1 cellular context compared by ENCODE assay signal in the genomic region with DNA sequence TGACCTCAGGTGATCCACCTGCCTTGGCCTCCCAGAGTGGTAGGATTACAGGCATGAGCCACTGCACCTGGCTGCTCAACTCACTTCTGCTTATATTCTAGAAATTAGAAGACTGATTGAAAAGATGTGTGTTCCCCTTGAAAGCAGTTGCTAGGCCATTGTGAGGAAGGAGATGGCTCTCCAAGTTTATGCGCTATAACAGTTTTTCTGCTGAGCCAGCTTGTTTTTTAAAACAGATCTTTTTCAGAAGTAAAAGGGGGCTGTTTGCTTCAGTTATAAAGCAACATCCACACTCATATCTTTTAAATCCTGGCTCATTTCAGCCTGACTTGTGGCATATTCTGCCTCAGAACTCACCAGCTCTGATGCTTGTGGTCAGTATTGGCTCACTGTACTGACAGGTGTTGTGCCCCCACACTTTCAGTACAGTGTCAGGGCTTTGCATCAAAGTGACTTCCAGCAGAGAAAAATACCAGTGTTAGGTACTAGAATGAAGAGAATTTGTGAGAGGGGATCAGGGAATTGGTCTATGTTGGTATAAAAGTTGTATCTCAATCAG.
TF ChIP-seq lines count a peak whose summit lies in the region.

No MANE protein-coding gene starts in this region.

TF ChIP-seq in K562, 482 proteins besides CTCF, POLR2A, EP300 and RAD21 (continued from another document):
- TF ChIP-seq, protein P1, sequence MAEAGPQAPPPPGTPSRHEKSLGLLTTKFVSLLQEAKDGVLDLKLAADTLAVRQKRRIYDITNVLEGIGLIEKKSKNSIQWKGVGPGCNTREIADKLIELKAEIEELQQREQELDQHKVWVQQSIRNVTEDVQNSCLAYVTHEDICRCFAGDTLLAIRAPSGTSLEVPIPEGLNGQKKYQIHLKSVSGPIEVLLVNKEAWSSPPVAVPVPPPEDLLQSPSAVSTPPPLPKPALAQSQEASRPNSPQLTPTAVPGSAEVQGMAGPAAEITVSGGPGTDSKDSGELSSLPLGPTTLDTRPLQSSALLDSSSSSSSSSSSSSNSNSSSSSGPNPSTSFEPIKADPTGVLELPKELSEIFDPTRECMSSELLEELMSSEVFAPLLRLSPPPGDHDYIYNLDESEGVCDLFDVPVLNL (CRISPR knock-in tag; IDR thresholded peaks at IDR 0.05; ENCODE audit: low read depth), result no peak
- TF ChIP-seq, protein P2, sequence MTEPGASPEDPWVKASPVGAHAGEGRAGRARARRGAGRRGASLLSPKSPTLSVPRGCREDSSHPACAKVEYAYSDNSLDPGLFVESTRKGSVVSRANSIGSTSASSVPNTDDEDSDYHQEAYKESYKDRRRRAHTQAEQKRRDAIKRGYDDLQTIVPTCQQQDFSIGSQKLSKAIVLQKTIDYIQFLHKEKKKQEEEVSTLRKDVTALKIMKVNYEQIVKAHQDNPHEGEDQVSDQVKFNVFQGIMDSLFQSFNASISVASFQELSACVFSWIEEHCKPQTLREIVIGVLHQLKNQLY (CRISPR knock-in tag; conservative IDR thresholded peaks at IDR 0.05), result peak in 1 of 2 experiments; percentile 24; a peak in 1 of 4 replicates
- no peak for TF ChIP-seq NR1H2 (CRISPR knock-in tag; IDR thresholded peaks at IDR 0.05)
